In genomic region chr19:33953023-33953422, GRCh38 we compare ENCODE assay signal across 18 cellular contexts.
"Had no signal": no experiment of that assay in that cellular context is flagged by ENCODE, and none has a peak within 500 bp of the region (broad histone marks: within the 10 kb centered on the region; RNA-seq: fewer than 3 reads in every experiment).

No MANE protein-coding gene starts in this region.

- H3K27me3 Mint-ChIP-seq: activated CD4-positive, alpha-beta T cell treated with anti-CD3 and anti-CD28 coated beads, Interleukin-2, amount 10 ng/mL, durations not matched to agents 7 days and 5 days had no signal

- H3K9me3 Mint-ChIP-seq: activated CD4-positive, alpha-beta T cell treated with anti-CD3 and anti-CD28 coated beads, Interleukin-2, amount 10 ng/mL, durations not matched to agents 7 days and 5 days; activated naive CD4-positive, alpha-beta T cell treated with anti-CD3 and anti-CD28 coated beads for 36 hours; activated T-cell treated with anti-CD3 and anti-CD28 coated beads, Interleukin-2, amount 50 U/mL, for 4 hours; T-helper 1 cell treated with Interleukin-12 subunit alpha and Interleukin-12 subunit beta and Interleukin-4 antibody, amounts not matched to agents 30 μg/mL and 1 μg/mL, for 36 hours had no signal

- H3K36me3 Mint-ChIP-seq: brain had no signal

- H3K27ac ChIP-seq: colonic mucosa, gastroesophageal sphincter, heart left ventricle, left ventricle myocardium inferior, pancreas, stomach, upper lobe of left lung had no signal

- H3K36me3 ChIP-seq: colonic mucosa, gastroesophageal sphincter, heart left ventricle, left ventricle myocardium inferior, pancreas, stomach, upper lobe of left lung had no signal

- H3K4me1 Mint-ChIP-seq: activated CD4-positive, alpha-beta T cell treated with anti-CD3 and anti-CD28 coated beads, Interleukin-2, amount 10 ng/mL, durations not matched to agents 7 days and 5 days had no signal

- H3K4me3 ChIP-seq: colonic mucosa, gastroesophageal sphincter, heart left ventricle, left ventricle myocardium inferior, pancreas, stomach, upper lobe of left lung had no signal

- DNase-seq: activated CD4-positive, alpha-beta T cell treated with anti-CD3 and anti-CD28 coated beads, Interleukin-2, amount 10 ng/mL, durations not matched to agents 7 days and 5 days; activated CD8-positive, alpha-beta memory T cell treated with anti-CD3 and anti-CD28 coated beads, Interleukin-2, amount 50 U/mL, for 4 hours; activated CD8-positive, alpha-beta T cell treated with anti-CD3 and anti-CD28 coated beads, Interleukin-2, amount 10 ng/mL, durations not matched to agents 7 days and 5 days; activated naive CD4-positive, alpha-beta T cell treated with anti-CD3 and anti-CD28 coated beads for 36 hours; activated T-cell treated with anti-CD3 and anti-CD28 coated beads, Interleukin-2, amount 50 U/mL, for 4 hours; anterior cingulate cortex; caudate nucleus; colonic mucosa; effector CD4-positive, alpha-beta T cell; heart left ventricle; left ventricle myocardium inferior; pancreas; stimulated activated CD4-positive, alpha-beta T cell treated with anti-CD3 and anti-CD28 coated beads, Interleukin-2, amount 100 ng/mL, for 24 hours; stomach; upper lobe of left lung had no signal

- H3K27me3 ChIP-seq: colonic mucosa, pancreas, upper lobe of left lung had no signal

- H3K9me3 ChIP-seq: colonic mucosa, gastroesophageal sphincter, heart left ventricle, left ventricle myocardium inferior, pancreas, stomach, upper lobe of left lung had no signal

- H3K27ac Mint-ChIP-seq: activated CD4-positive, alpha-beta T cell treated with anti-CD3 and anti-CD28 coated beads, Interleukin-2, amount 10 ng/mL, durations not matched to agents 7 days and 5 days; activated CD8-positive, alpha-beta T cell treated with anti-CD3 and anti-CD28 coated beads, Interleukin-2, amount 10 ng/mL, durations not matched to agents 7 days and 5 days; activated naive CD4-positive, alpha-beta T cell treated with anti-CD3 and anti-CD28 coated beads for 36 hours; brain; T-helper 1 cell treated with Interleukin-12 subunit alpha and Interleukin-12 subunit beta and Interleukin-4 antibody, amounts not matched to agents 30 μg/mL and 1 μg/mL, for 36 hours had no signal

- H3K4me1 ChIP-seq: colonic mucosa, gastroesophageal sphincter, heart left ventricle, left ventricle myocardium inferior, pancreas, stomach, upper lobe of left lung had no signal

- H3K4me3 Mint-ChIP-seq: activated CD4-positive, alpha-beta T cell treated with anti-CD3 and anti-CD28 coated beads, Interleukin-2, amount 10 ng/mL, durations not matched to agents 7 days and 5 days; activated CD8-positive, alpha-beta T cell treated with anti-CD3 and anti-CD28 coated beads, Interleukin-2, amount 10 ng/mL, durations not matched to agents 7 days and 5 days; activated naive CD4-positive, alpha-beta T cell treated with anti-CD3 and anti-CD28 coated beads for 36 hours; activated T-cell treated with anti-CD3 and anti-CD28 coated beads, Interleukin-2, amount 50 U/mL, for 4 hours; brain; T-helper 1 cell treated with Interleukin-12 subunit alpha and Interleukin-12 subunit beta and Interleukin-4 antibody, amounts not matched to agents 30 μg/mL and 1 μg/mL, for 36 hours had no signal
